In the genomic region with DNA sequence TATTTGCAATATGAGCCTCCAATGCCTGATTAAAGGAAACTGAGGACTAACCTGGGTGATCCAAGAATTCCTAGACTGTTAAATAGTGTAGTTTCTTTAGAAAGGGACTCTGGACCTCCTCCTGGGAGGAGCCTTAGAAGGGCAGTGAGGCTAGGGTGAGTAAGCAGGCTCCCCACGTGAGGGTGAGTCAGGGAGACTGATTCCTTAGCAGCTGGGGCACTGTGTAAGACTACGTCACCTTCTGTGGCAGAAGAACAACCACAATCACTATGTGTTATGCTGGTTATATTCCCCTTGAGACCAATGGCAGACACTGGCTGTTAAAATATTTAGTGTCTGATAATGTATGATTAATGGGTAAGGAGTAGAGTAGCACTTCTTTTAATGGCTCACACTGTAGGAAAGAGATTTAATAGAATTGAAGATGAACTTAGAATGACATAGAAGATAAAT, we compare ENCODE assay signal across 10 cellular contexts. TPM values are rescaled to one million over a fixed set of nuclear protein-coding genes. Genes with fewer than 3 reads are reported as not detected.
A peak's percentile ranks its signal among the peaks of the same experiment; 100 is the strongest.
DNase-seq lines count a peak whose midpoint lies in the region; ATAC-seq, FAIRE-seq and TF ChIP-seq lines count a peak whose summit lies in the region.
"Had no signal": no experiment of that assay in that cellular context is flagged by ENCODE, and none has a peak within 500 bp of the region (broad histone marks: within the 10 kb centered on the region; RNA-seq: fewer than 3 reads in every experiment).

No MANE protein-coding gene starts in this region.

- ATAC-seq in DND-41 (ENCODE audit: insufficient read depth, low read depth) (peak; percentile 83), GM21619 (IDR thresholded peaks at IDR 0.05; ENCODE audit: unreplicated experiment) (peak; percentile 97)

- no peak overlapping the region for H3K27ac ChIP-seq in DND-41 (ENCODE audit: low read length)
- H3K27ac ChIP-seq: parathyroid adenoma had no signal

- H3K79me2 ChIP-seq in DND-41 (ENCODE audit: insufficient read depth, low read length), result no peaks in the 10 kb centered on the region
- H3K79me2 ChIP-seq: parathyroid adenoma had no signal

- H3K4me3 Mint-ChIP-seq in activated T-cell treated with anti-CD3 and anti-CD28 coated beads, Interleukin-2, amount 50 U/mL, for 24 hours, result no peak overlapping the region

- peaks cover 61% of the 10 kb centered on the region for H3K27me3 Mint-ChIP-seq in activated T-cell treated with anti-CD3 and anti-CD28 coated beads, Interleukin-2, amount 50 U/mL, for 24 hours

- peak; percentile 95 for FAIRE-seq in islet of Langerhans (lab: Jason Lieb, UNC)

- peaks cover 9% of the 10 kb centered on the region for H3K4me1 Mint-ChIP-seq in activated T-cell treated with anti-CD3 and anti-CD28 coated beads, Interleukin-2, amount 50 U/mL, for 24 hours (ENCODE audit: low read depth)

- H3K9ac ChIP-seq in DND-41 (ENCODE audit: low read depth, low read length), result no peak overlapping the region
- H3K9ac ChIP-seq: parathyroid adenoma had no signal

- H3K9me3 Mint-ChIP-seq in activated T-cell treated with anti-CD3 and anti-CD28 coated beads, Interleukin-2, amount 50 U/mL, for 24 hours, result no peaks in the 10 kb centered on the region

- H3K27me3 ChIP-seq in DND-41 (ENCODE audit: insufficient read depth, low read length, poor library complexity), result peaks cover 19% of the 10 kb centered on the region

- no peaks in the 10 kb centered on the region for H3K36me3 Mint-ChIP-seq in activated T-cell treated with anti-CD3 and anti-CD28 coated beads, Interleukin-2, amount 50 U/mL, for 24 hours (ENCODE audit: low read depth)

- DNase-seq in DND-41, result peak; percentile 16
- DNase-seq in HT1080 (ENCODE audit: low read depth), result peak; percentile 99
- peak; percentile 43 for DNase-seq in activated T-cell treated with anti-CD3 and anti-CD28 coated beads, Interleukin-2, amount 50 U/mL, for 24 hours
- peak; percentile 71 for DNase-seq in stimulated activated CD8-positive, alpha-beta memory T cell treated with anti-CD3 and anti-CD28 coated beads, Interleukin-4, amount 100 ng/mL, for 48 hours
- DNase-seq in effector CD8-positive, alpha-beta T cell (lab: John Stamatoyannopoulos, UW), result no peak
- DNase-seq in NCI-H146 treated with DMSO at 0.1 percent for 48 hours (lab: John Stamatoyannopoulos, UW; ENCODE audit: unreplicated experiment), result no peak

- no peaks in the 10 kb centered on the region for H3K4me1 ChIP-seq in DND-41 (ENCODE audit: insufficient read depth, low read length)
- H3K4me1 ChIP-seq: parathyroid adenoma had no signal

- no peak overlapping the region for H3K4me3 ChIP-seq in DND-41 (ENCODE audit: low read depth in 1 of 2, low read length in 2 of 2)

- no peaks in the 10 kb centered on the region for H3K36me3 ChIP-seq in DND-41 (ENCODE audit: insufficient read depth, low read length)

- no peak overlapping the region for H2AFZ ChIP-seq in DND-41 (ENCODE audit: low read depth, low read length)
- H2AFZ ChIP-seq: parathyroid adenoma had no signal

- no peaks in the 10 kb centered on the region for H4K20me1 ChIP-seq in DND-41 (ENCODE audit: insufficient read depth, low read length)

- TF ChIP-seq CTCF in DND-41 (IDR thresholded peaks at IDR 0.05; ENCODE audit: borderline replicate concordance, extremely low read depth, low read length, poor library complexity, severe bottlenecking), result no peak

- no peaks in the 10 kb centered on the region for H3K9me3 ChIP-seq in DND-41 (ENCODE audit: insufficient read depth, low read length, severe bottlenecking)

- H3K27ac Mint-ChIP-seq in activated T-cell treated with anti-CD3 and anti-CD28 coated beads, Interleukin-2, amount 50 U/mL, for 24 hours, result no peak overlapping the region

- no peak overlapping the region for H3K4me2 ChIP-seq in DND-41 (ENCODE audit: insufficient read depth, low read length)

RNA-seq across cellular contexts. Expression of a gene that starts 53.3 kb away (rescaled TPM):
- total RNA-seq in HT1080 (2014; rRNA removed; shearing (Covaris generic)), result 5.9 and 8.3 TPM in 2 replicates
- polyA plus RNA-seq in HT1080 (2015; cell fraction: cytosol; rRNA removed), result 4.2 and 4.7 TPM in 2 replicates
- 6.5 and 6.9 TPM in 2 replicates for polyA plus RNA-seq in HT1080 (2015; cell fraction: nucleus; rRNA removed)
- total RNA-seq: T-helper 1 cell treated with Interleukin-12 subunit alpha and Interleukin-12 subunit beta and Interleukin-4 antibody, amounts not matched to agents 30 ng/mL and 1 ng/mL, for 36 hours had no signal

RNA-seq across cellular contexts. Expression of a gene that starts 56.9 kb away (rescaled TPM):
- total RNA-seq in HT1080 (2014; rRNA removed; shearing (Covaris generic)), result 12.4 and 12.5 TPM in 2 replicates
- 8.1 and 10.0 TPM in 2 replicates for polyA plus RNA-seq in HT1080 (2015; cell fraction: cytosol; rRNA removed)
- polyA plus RNA-seq in HT1080 (2015; cell fraction: nucleus; rRNA removed), result 23.2 and 25.0 TPM in 2 replicates

Comparison
In these comparisons a context has a peak if more than half of its experiments do, and no peak if none do; other contexts are left out.
1. DNase-seq: peak in DND-41 (single experiment), HT1080 (single experiment), activated T-cell treated with anti-CD3 and anti-CD28 coated beads, Interleukin-2, amount 50 U/mL, for 24 hours (single experiment) and stimulated activated CD8-positive, alpha-beta memory T cell treated with anti-CD3 and anti-CD28 coated beads, Interleukin-4, amount 100 ng/mL, for 48 hours (single experiment); none in effector CD8-positive, alpha-beta T cell (single experiment) and NCI-H146 treated with DMSO at 0.1 percent for 48 hours (single experiment).